In the genomic region with DNA sequence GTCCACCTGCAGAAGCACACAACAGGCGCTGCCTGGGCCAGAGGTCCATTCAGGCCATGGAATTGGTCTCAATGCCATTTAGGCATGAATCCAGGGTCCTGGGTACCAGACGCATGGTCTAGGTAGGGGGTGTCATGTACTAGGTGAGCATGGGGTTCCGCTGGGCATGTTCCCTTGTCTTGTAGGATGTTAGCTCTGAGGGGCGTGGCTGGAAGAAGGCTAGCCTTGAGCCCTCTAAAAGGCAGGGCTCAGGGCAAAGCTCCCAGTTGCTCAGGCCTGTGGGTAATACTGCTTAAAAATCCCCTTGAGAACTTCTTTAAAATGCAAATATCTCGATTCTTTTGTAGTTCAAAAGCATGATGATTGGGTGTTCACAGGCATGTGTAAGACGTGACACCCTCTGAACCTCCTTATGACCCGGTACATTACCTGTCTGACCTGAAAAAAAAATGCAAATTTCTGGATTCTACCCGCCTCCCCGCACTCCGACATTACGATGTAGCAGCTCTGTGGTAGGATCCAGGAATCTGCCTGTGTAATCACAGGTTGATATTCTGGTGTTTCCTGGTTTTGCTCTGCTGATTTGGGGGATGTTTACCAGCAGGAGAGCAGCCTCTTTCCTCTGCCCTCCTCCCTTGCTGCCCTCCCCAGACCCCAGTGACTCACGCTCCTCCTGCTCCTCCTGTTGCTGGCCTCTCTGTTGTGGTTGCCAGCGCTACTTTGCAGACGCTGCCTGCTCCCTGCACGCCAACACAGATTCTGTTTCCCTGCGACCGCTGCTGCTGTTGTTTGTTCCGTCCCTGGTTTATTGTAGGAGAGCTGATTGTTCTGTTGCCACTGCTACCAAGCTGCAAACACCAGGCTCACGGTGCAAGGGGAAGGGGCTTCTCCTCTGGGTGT, we compare ENCODE assay signal across 8 cellular contexts. TPM values are rescaled to one million over a fixed set of nuclear protein-coding genes. Genes with fewer than 3 reads are reported as not detected.
DNase-seq lines count a peak whose midpoint lies in the region; ATAC-seq and TF ChIP-seq lines count a peak whose summit lies in the region.

No MANE protein-coding gene starts in this region.

- CTCF ChIA-PET in RWPE1 (lab: Yijun Ruan, JAX): interaction anchor here (0.6 to 1.6 kb wide), 3 partner anchors 14 to 251 kb away, joined by 6 to 9 read pairs (median 6); no protein-coding TSS in a partner anchor

- H3K4me1 ChIP-seq in left ventricle myocardium inferior (peaks cover 29% of the 10 kb centered on the region), psoas muscle (peaks cover 16% of the 10 kb centered on the region), upper lobe of right lung (peaks cover 21% of the 10 kb centered on the region)

- WGBS in psoas muscle, 3 donors: 14 to 21% (median 15%) methylated on average over 19 of the region's 19 CpGs

- DNase-seq in AG09309 (ENCODE audit: low read depth) (peak; percentile 83), RWPE1 (ENCODE audit: low spot score) (peak; percentile 83), left ventricle myocardium inferior (peak; percentile 42), psoas muscle (peak; percentile 74 to 83), upper lobe of right lung (peak; percentile 83)
- DNase-seq in activated naive CD8-positive, alpha-beta T cell treated with anti-CD3 and anti-CD28 coated beads, Interleukin-2, amount 50 U/mL, for 16 hours (ENCODE audit: low read depth, low spot score): peak; percentile 51

- TF ChIP-seq CTCF in AG09309 (IDR thresholded peaks at IDR 0.05; ENCODE audit: control insufficient read depth, insufficient read depth, low read depth, low read length, missing control alignments) (no peak), RWPE1 (conservative IDR thresholded peaks at IDR 0.05; ENCODE audit: low read depth) (no peak), left ventricle myocardium inferior (IDR thresholded peaks at IDR 0.05; ENCODE audit: borderline replicate concordance) (no peak), psoas muscle (IDR thresholded peaks at IDR 0.05) (no peak), upper lobe of right lung (IDR thresholded peaks at IDR 0.05) (no peak)

- no peaks in the 10 kb centered on the region for H3K27me3 ChIP-seq in left ventricle myocardium inferior (ENCODE audit: low read depth)
- H3K27me3 ChIP-seq in psoas muscle (ENCODE audit: insufficient read depth in 3 of 3, low read length in 2 of 3): no peaks in the 10 kb centered on the region
- H3K27me3 ChIP-seq in upper lobe of right lung: no peaks in the 10 kb centered on the region

- peak; percentile 78 for ATAC-seq in GM18870 (IDR thresholded peaks at IDR 0.05; ENCODE audit: unreplicated experiment)
- ATAC-seq in HG03095 (IDR thresholded peaks at IDR 0.05; ENCODE audit: unreplicated experiment): peak; percentile 84
- peak; percentile 94 to 99 (median 96) for ATAC-seq in psoas muscle
- ATAC-seq in upper lobe of right lung: peak; percentile 95

- H3K27ac ChIP-seq in RWPE1 (peak overlapping the region; percentile 81), left ventricle myocardium inferior (replicated peaks) (peak overlapping the region; percentile 54), psoas muscle (peak overlapping the region; percentile 67), upper lobe of right lung (peak overlapping the region; percentile 80)

- no peaks in the 10 kb centered on the region for H3K36me3 ChIP-seq in left ventricle myocardium inferior
- no peaks in the 10 kb centered on the region for H3K36me3 ChIP-seq in psoas muscle (ENCODE audit: insufficient read depth in 1 of 2, low read depth in 1 of 2)
- H3K36me3 ChIP-seq in upper lobe of right lung: no peaks in the 10 kb centered on the region

- H3K4me3 ChIP-seq in AG09309 (ENCODE audit: control insufficient read depth, low read depth, low read length) (peak overlapping the region; percentile 18; the same call in 1 of the 2 replicates), left ventricle myocardium inferior (peak overlapping the region; percentile 37), psoas muscle (peak overlapping the region; percentile 52), upper lobe of right lung (peak overlapping the region; percentile 33)

- intact Hi-C loops in left ventricle myocardium inferior (cut with micrococcal nuclease): no loop called here
- intact Hi-C loops in psoas muscle (cut with DNase I): loop anchor here in 1 of 2 donors (5.0 kb wide), 2 partner anchors 50 to 160 kb away; partner anchors contain the start of gene ZFAND5
- intact Hi-C loops in upper lobe of right lung (cut with DNase I): no loop called here

- H3K9me3 ChIP-seq in left ventricle myocardium inferior (replicated peaks) (peaks cover 18% of the 10 kb centered on the region), psoas muscle (peaks cover 8% of the 10 kb centered on the region), upper lobe of right lung (no peaks in the 10 kb centered on the region)

- POLR2A ChIA-PET in RWPE1 (lab: Yijun Ruan, JAX; ENCODE audit: low non-redundant PET): no interaction called here

RNA-seq across cellular contexts. Expression of gene TMC1, which starts 5.7 kb away (rescaled TPM):
- 0.25 TPM for total RNA-seq in left ventricle myocardium inferior
- 1 to 10 TPM in 1 of 4 donors, under 1 TPM in 1, not detected in 2; 0.34 to 2.6 TPM for total RNA-seq in psoas muscle
- polyA plus RNA-seq in psoas muscle: under 1 TPM in 2 of 3 donors, not detected in 1; 0.05 to 0.08 TPM
- not detected for total RNA-seq in upper lobe of right lung

Comparison
In these comparisons a context has a peak if more than half of its experiments do, and no peak if none do; other contexts are left out.
1. Peak in every context shown above with its lines: DNase-seq, ATAC-seq, H3K4me3 ChIP-seq and H3K27ac ChIP-seq.